ENCODE assay signal across 1 cellular context in the genomic region with DNA sequence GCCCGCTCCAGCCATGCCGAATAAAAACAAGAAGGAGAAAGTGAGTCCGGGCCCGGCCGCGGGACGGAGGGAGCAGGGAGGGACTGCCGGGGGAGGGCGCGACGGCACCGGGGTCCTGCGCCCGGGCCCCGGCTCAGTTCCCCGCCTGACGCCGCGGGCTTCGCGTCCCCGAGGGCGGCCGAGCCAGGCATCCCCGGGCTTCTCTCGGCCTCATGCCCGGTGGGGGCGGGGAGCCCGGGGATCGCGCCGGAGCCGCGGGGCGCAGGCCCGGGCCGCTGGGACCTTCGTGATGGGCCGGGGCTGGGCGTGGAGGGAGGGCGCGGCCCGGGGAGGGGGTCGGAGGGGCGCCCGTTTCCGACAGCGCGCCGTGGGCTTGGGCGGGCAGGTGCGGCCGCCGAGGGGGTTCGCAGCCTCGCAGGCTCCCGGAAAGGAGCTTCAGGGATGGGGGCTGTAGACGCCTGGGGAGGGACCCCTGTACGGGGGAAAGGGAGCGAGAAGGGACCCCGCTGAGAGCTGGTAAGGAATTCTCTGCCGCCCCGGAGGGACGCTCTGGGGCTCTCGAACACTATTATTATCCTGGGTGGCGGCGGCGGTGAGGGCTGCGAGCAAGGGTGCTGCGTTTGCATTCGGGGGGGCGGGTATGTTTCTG.
TF ChIP-seq lines count a peak whose summit lies in the region.

No MANE protein-coding gene starts in this region.

TF ChIP-seq in IMR-90, 13 proteins besides CTCF, POLR2A, EP300 and RAD21:
- no peak for TF ChIP-seq MAZ (IDR thresholded peaks at IDR 0.05; ENCODE audit: borderline replicate concordance, low read depth, low read length)
- TF ChIP-seq, protein P1, sequence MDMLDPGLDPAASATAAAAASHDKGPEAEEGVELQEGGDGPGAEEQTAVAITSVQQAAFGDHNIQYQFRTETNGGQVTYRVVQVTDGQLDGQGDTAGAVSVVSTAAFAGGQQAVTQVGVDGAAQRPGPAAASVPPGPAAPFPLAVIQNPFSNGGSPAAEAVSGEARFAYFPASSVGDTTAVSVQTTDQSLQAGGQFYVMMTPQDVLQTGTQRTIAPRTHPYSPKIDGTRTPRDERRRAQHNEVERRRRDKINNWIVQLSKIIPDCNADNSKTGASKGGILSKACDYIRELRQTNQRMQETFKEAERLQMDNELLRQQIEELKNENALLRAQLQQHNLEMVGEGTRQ (IDR thresholded peaks at IDR 0.05; ENCODE audit: low read depth, low read length) = 0 out of 2 replicates have a peak, but pooled peaks have one; percentile 8
